In genomic region chr2:149029312-149029965, GRCh38 we compare ENCODE assay signal across 24 cellular contexts. TPM values are rescaled to one million over a fixed set of nuclear protein-coding genes. Genes with fewer than 3 reads are reported as not detected.
"Had no signal": no experiment of that assay in that cellular context is flagged by ENCODE, and none has a peak within 500 bp of the region (broad histone marks: within the 10 kb centered on the region; RNA-seq: fewer than 3 reads in every experiment).

No MANE protein-coding gene starts in this region.

- H3K4me2 ChIP-seq: PC-9 had no signal

- H3K27ac Mint-ChIP-seq: activated CD8-positive, alpha-beta T cell treated with anti-CD3 and anti-CD28 coated beads, Interleukin-2, amount 10 ng/mL, durations not matched to agents 7 days and 5 days; activated naive CD8-positive, alpha-beta T cell treated with anti-CD3 and anti-CD28 coated beads, Interleukin-2, amount 10 ng/mL, durations not matched to agents 7 days and 5 days; T-helper 17 cell; WTC11 had no signal

- H3K9me3 Mint-ChIP-seq: activated naive CD8-positive, alpha-beta T cell treated with anti-CD3 and anti-CD28 coated beads, Interleukin-2, amount 10 ng/mL, durations not matched to agents 7 days and 5 days; central memory CD8-positive, alpha-beta T cell; WTC11 had no signal

- DNase-seq: activated CD4-positive, alpha-beta T cell treated with anti-CD3 and anti-CD28 coated beads for 48 hours; activated CD4-positive, alpha-beta T cell treated with anti-CD3 and anti-CD28 coated beads, Interleukin-2, amount 50 U/mL, for 4 hours; activated CD4-positive, CD25-positive, alpha-beta regulatory T cell treated with anti-CD3 and anti-CD28 coated beads, Interleukin-2, amount 50 U/mL, for 72 hours; activated CD8-positive, alpha-beta memory T cell treated with anti-CD3 and anti-CD28 coated beads, Interleukin-2, amount 50 U/mL, for 48 hours; activated CD8-positive, alpha-beta T cell treated with anti-CD3 and anti-CD28 coated beads, Interleukin-2, amount 10 ng/mL, durations not matched to agents 7 days and 5 days; activated naive CD4-positive, alpha-beta T cell treated with anti-CD3 and anti-CD28 coated beads, Interleukin-2, amount 50 U/mL, for 16 hours; activated naive CD8-positive, alpha-beta T cell treated with anti-CD3 and anti-CD28 coated beads, Interleukin-2, amount 10 ng/mL, durations not matched to agents 7 days and 5 days; activated T-cell treated with anti-CD3 and anti-CD28 coated beads, Interleukin-2, amount 50 U/mL, for 1 hour; adrenal gland; KG1; NCI-H1092; NCI-H1417 treated with DMSO at 0.1 percent for 48 hours; NCI-H1694; NCI-H2029; NCI-H2107; NCI-H2171 treated with DMSO at 0.1 percent for 48 hours; NCI-H345; NCI-H510A; PC-9; SIG-M5; T-helper 17 cell; T-helper 9 cell had no signal

- H3K4me3 Mint-ChIP-seq: activated CD8-positive, alpha-beta T cell treated with anti-CD3 and anti-CD28 coated beads, Interleukin-2, amount 10 ng/mL, durations not matched to agents 7 days and 5 days; activated naive CD8-positive, alpha-beta T cell treated with anti-CD3 and anti-CD28 coated beads, Interleukin-2, amount 10 ng/mL, durations not matched to agents 7 days and 5 days; central memory CD8-positive, alpha-beta T cell; T-helper 17 cell; WTC11 had no signal

- H3K27me3 Mint-ChIP-seq: activated naive CD8-positive, alpha-beta T cell treated with anti-CD3 and anti-CD28 coated beads, Interleukin-2, amount 10 ng/mL, durations not matched to agents 7 days and 5 days had no signal

- H3K36me3 Mint-ChIP-seq: activated naive CD8-positive, alpha-beta T cell treated with anti-CD3 and anti-CD28 coated beads, Interleukin-2, amount 10 ng/mL, durations not matched to agents 7 days and 5 days; WTC11 had no signal

- H3K4me3 ChIP-seq: adrenal gland, PC-9 had no signal

- H3K4me1 ChIP-seq: adrenal gland had no signal

- H3K27ac ChIP-seq: adrenal gland, PC-9 had no signal

- H2AFZ ChIP-seq: PC-9 had no signal

- H3K36me3 ChIP-seq: adrenal gland had no signal

- H3K4me1 Mint-ChIP-seq: central memory CD8-positive, alpha-beta T cell had no signal

- H3K27me3 ChIP-seq: adrenal gland had no signal

- ATAC-seq: activated CD8-positive, alpha-beta T cell treated with anti-CD3 and anti-CD28 coated beads, Interleukin-2, amount 10 ng/mL, durations not matched to agents 7 days and 5 days; T-helper 17 cell; WTC11 had no signal

RNA-seq across cellular contexts. Expression of gene LYPD6B, which starts 9.1 kb away (rescaled TPM):
- total RNA-seq: activated CD8-positive, alpha-beta T cell treated with anti-CD3 and anti-CD28 coated beads, Interleukin-2, amount 10 ng/mL, durations not matched to agents 7 days and 5 days; activated naive CD8-positive, alpha-beta T cell treated with anti-CD3 and anti-CD28 coated beads, Interleukin-2, amount 10 ng/mL, durations not matched to agents 7 days and 5 days had no signal
